In the genomic region with DNA sequence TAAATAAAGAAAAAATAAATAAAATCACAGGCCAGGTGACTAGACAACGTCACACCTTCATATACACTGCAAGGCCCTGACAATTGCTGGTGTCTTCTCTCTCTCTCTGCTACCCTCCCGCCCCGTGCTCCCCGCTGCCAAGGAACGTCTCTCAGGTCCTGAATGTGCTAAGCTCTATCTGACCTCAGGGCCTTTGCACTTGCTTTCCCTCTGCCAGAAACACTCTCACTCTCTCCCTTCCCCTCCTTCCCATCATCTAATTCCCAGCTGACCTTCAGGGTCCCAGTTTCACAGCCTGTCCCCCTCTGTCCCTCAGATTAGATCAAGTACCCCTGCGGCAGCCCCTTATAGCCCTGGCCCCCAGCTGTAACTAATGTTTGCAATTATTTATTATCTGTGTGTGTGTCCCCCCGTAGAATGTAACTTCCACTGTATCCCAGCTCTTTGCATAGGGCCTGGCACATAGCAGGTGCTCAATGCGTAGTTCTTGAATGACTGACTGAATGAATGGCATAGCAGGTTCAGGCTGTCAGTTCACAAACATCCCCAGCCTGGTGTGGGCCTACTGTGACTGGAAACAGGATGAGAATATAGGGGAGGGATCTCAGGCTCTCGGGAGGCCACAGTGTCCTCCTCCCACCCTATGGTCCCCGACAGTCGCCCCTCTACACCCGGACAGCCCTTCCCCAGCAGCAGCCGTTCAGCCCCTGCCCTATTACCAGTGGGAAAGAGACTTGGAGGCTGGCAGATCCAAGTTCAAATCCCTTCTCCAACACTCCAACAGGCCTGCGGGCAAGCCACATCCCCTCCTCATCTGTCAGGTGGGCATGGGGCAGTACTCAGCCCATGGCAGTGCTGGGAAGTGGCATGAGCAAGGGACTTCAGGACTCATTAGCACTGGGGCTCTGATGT, we compare ENCODE assay signal across 15 cellular contexts. TPM values are rescaled to one million over a fixed set of nuclear protein-coding genes. Genes with fewer than 3 reads are reported as not detected.
DNase-seq lines count a peak whose midpoint lies in the region; ATAC-seq, FAIRE-seq and TF ChIP-seq lines count a peak whose summit lies in the region.
"Had no signal": no experiment of that assay in that cellular context is flagged by ENCODE, and none has a peak within 500 bp of the region (broad histone marks: within the 10 kb centered on the region; RNA-seq: fewer than 3 reads in every experiment).

No MANE protein-coding gene starts in this region.

- WGBS in sigmoid colon, 2 donors: 90 to 92% methylated on average over 14 of the region's 14 CpGs

- no peaks in the 10 kb centered on the region for H3K36me3 ChIP-seq in Peyer's patch
- H3K36me3 ChIP-seq in kidney (ENCODE audit: control insufficient read depth in 1 of 2, insufficient read depth in 2 of 2, low read length in 2 of 2): no peaks in the 10 kb centered on the region
- H3K36me3 ChIP-seq in sigmoid colon: no peaks in the 10 kb centered on the region

- TF ChIP-seq CTCF in Peyer's patch (IDR thresholded peaks at IDR 0.05): no peak
- no peak for TF ChIP-seq CTCF in kidney (IDR thresholded peaks at IDR 0.05; ENCODE audit: borderline replicate concordance, extremely low read depth, insufficient read depth)
- no peak for TF ChIP-seq CTCF in sigmoid colon (IDR thresholded peaks at IDR 0.05)

- no peaks in the 10 kb centered on the region for H3K27me3 ChIP-seq in Peyer's patch
- peaks cover 0 to 2% (median under 1%) of the 10 kb centered on the region in 3 donors for H3K27me3 ChIP-seq in sigmoid colon

- peak; percentile 1 for DNase-seq in activated naive CD4-positive, alpha-beta T cell treated with anti-CD3 and anti-CD28 coated beads, Interleukin-2, amount 50 U/mL, for 16 hours
- no peak for DNase-seq in activated naive CD4-positive, alpha-beta T cell (lab: John Stamatoyannopoulos, UW)
- DNase-seq in Peyer's patch: peak in 2 of 3 donors; percentile 17 to 24
- DNase-seq in kidney: peak; percentile 43
- DNase-seq in sigmoid colon: peak; percentile 55
- DNase-seq: AML-193; CD4-positive, CD25-positive, alpha-beta regulatory T cell; HCEC 1CT; NCI-H1436 treated with DMSO at 0.1 percent for 48 hours; NCI-H2081; NCI-H510A treated with DMSO at 0.1 percent for 48 hours had no signal

- no peak for TF ChIP-seq POLR2A in Peyer's patch (IDR thresholded peaks at IDR 0.05)
- TF ChIP-seq POLR2A in sigmoid colon (IDR thresholded peaks at IDR 0.05): no peak

- TF ChIP-seq EP300 in sigmoid colon (IDR thresholded peaks at IDR 0.05): no peak

- H3K27ac ChIP-seq in Peyer's patch: no peak overlapping the region
- H3K27ac ChIP-seq in kidney (ENCODE audit: low read depth in 2 of 2, low read length in 2 of 2): no peak overlapping the region
- no peak overlapping the region for H3K27ac ChIP-seq in sigmoid colon

- intact Hi-C loops in kidney (cut with DNase I): no loop called here
- intact Hi-C loops in sigmoid colon (cut with DNase I): no loop called here

- H3K9ac ChIP-seq in kidney (ENCODE audit: low read length in 2 of 2): no peak overlapping the region

- ATAC-seq in GM18519 (IDR thresholded peaks at IDR 0.05; ENCODE audit: low FRiP score, unreplicated experiment) (no peak), HG03432 (IDR thresholded peaks at IDR 0.05; ENCODE audit: unreplicated experiment) (no peak)

- H3K9me3 ChIP-seq in Peyer's patch (peaks cover 0 to 11% (median 0%) of the 10 kb centered on the region in 4 donors), kidney (ENCODE audit: control insufficient read depth in 1 of 2, low read length in 2 of 2) (no peaks in the 10 kb centered on the region), sigmoid colon (no peaks in the 10 kb centered on the region)

- no peak for FAIRE-seq in kidney (lab: Jason Lieb, UNC)
- FAIRE-seq: GM12891, GM19239 had no signal

- H3K4me1 ChIP-seq in Peyer's patch (no peaks in the 10 kb centered on the region), kidney (ENCODE audit: control insufficient read depth in 1 of 2, insufficient read depth in 1 of 2, low read depth in 1 of 2, low read length in 2 of 2) (no peaks in the 10 kb centered on the region), sigmoid colon (no peaks in the 10 kb centered on the region)

- H3K4me3 ChIP-seq in Peyer's patch: no peak overlapping the region
- no peak overlapping the region for H3K4me3 ChIP-seq in kidney (ENCODE audit: low read length in 2 of 2)
- H3K4me3 ChIP-seq in sigmoid colon: no peak overlapping the region

RNA-seq across cellular contexts. Expression of gene BEGAIN, which starts 6.6 kb away (rescaled TPM):
- total RNA-seq in Peyer's patch: 10 to 100 TPM in 1 of 4 donors, 1 to 10 TPM in 2, not detected in 1; 1.6 to 31.8 (median 6.6) TPM
- 1.4 TPM for total RNA-seq in kidney
- 0.52 TPM for polyA plus RNA-seq in kidney (ENCODE audit: insufficient read depth, low read depth, low replicate concordance)
- total RNA-seq in sigmoid colon: 1 to 10 TPM in 1 of 4 donors, under 1 TPM in 3; 0.36 to 1.4 (median 0.59) TPM
- polyA plus RNA-seq in sigmoid colon: under 1 TPM; 0.46 to 0.90 (median 0.60) TPM

Comparison
In these comparisons a context has a peak if more than half of its experiments do, and no peak if none do; other contexts are left out.
1. DNase-seq: peak in activated naive CD4-positive, alpha-beta T cell treated with anti-CD3 and anti-CD28 coated beads, Interleukin-2, amount 50 U/mL, for 16 hours (single experiment), Peyer's patch (2 of 3), kidney (single experiment) and sigmoid colon (single experiment); none in activated naive CD4-positive, alpha-beta T cell (0 of 4).